ENCODE assay signal across 8 cellular contexts in genomic region chr11:46239801-46240061, GRCh38. TPM values are rescaled to one million over a fixed set of nuclear protein-coding genes. Genes with fewer than 3 reads are reported as not detected.
DNase-seq lines count a peak whose midpoint lies in the region; ATAC-seq and TF ChIP-seq lines count a peak whose summit lies in the region.

No MANE protein-coding gene starts in this region.

- H3K18ac ChIP-seq in H9 (ENCODE audit: insufficient read length, low read depth, low read length), result no peak overlapping the region

- H4K20me1 ChIP-seq in H9 (ENCODE audit: control insufficient read depth, insufficient read depth, insufficient read length), result no peaks in the 10 kb centered on the region

- H3K36me3 Mint-ChIP-seq in CD14-positive monocyte (peaks cover 0 to 7% of the 10 kb centered on the region in 2 donors), H9 (ENCODE audit: insufficient read depth in 1 of 3, low read depth in 3 of 3) (no peaks in the 10 kb centered on the region)

- H3K36me3 ChIP-seq in WERI-Rb-1, result no peaks in the 10 kb centered on the region

- H3K4me3 Mint-ChIP-seq in CD14-positive monocyte (no peak overlapping the region), H9 (no peak overlapping the region)

- no peak overlapping the region for H3K56ac ChIP-seq in H9 (ENCODE audit: insufficient read length, low read depth, low read length)

- no peak overlapping the region for H4K91ac ChIP-seq in H9 (ENCODE audit: insufficient read length, low read depth, low read length)

- H2BK20ac ChIP-seq in H9 (ENCODE audit: low read depth, low read length, poor library complexity, severe bottlenecking), result no peak overlapping the region

- no peak overlapping the region for H3T11ph ChIP-seq in H9 (ENCODE audit: low read length)

- peak overlapping the region; percentile 45 for H3K4me3 ChIP-seq in WERI-Rb-1 (ENCODE audit: low read depth, low read length)

- peaks cover 3 to 4% (median 4%) of the 10 kb centered on the region in 3 donors for H3K27me3 Mint-ChIP-seq in CD14-positive monocyte (ENCODE audit: low read depth in 3 of 3)
- peaks cover 34% of the 10 kb centered on the region for H3K27me3 Mint-ChIP-seq in H9 (ENCODE audit: low read depth)

- H3K79me1 ChIP-seq in H9 (ENCODE audit: insufficient read depth, low read depth, low read length, poor library complexity, severe bottlenecking), result no peaks in the 10 kb centered on the region

- H3K14ac ChIP-seq in H9 (ENCODE audit: insufficient read depth, low read length), result no peak overlapping the region

- no peak overlapping the region for H3K27ac ChIP-seq in H9 (ENCODE audit: insufficient read length, low read depth, low read length)
- H3K27ac ChIP-seq in WERI-Rb-1, result peak overlapping the region; percentile 68

- no peak overlapping the region for H2BK120ac ChIP-seq in H9 (ENCODE audit: low read depth, low read length, poor library complexity, severe bottlenecking)

- TF ChIP-seq CTCF in CD14-positive monocyte (IDR thresholded peaks at IDR 0.05) (no peak), H9 (conservative IDR thresholded peaks at IDR 0.05) (no peak), WERI-Rb-1 (IDR thresholded peaks at IDR 0.05; ENCODE audit: low read depth, low read length) (no peak)

- H3K4me2 ChIP-seq in H9 (ENCODE audit: insufficient read depth, insufficient read length, low read length), result peak overlapping the region; percentile 57

- in situ Hi-C loops in G401 (cut with HindIII; ENCODE audit: low sequenced_read_pairs), result no loop called here

- no peak overlapping the region for H4K8ac ChIP-seq in H9 (replicated peaks; ENCODE audit: insufficient read length, low read depth, low read length)

- H2BK15ac ChIP-seq in H9 (ENCODE audit: low read depth, low read length), result no peak overlapping the region

- WGBS in H9 (ENCODE audit: extremely low coverage, insufficient read length, low lambda C conversion rate), result no CpG with 5 or more reads among the region's 4 CpGs

- no peak for DNase-seq in CD14-positive monocyte (ENCODE audit: low spot score)
- no peak for DNase-seq in H9
- peak; percentile 45 for DNase-seq in WERI-Rb-1
- DNase-seq in iris pigment epithelial cell (ENCODE audit: low read depth), result peak; percentile 13
- no peak for DNase-seq in COLO829 (ENCODE audit: low spot score)
- no peak for DNase-seq in G401 (ENCODE audit: low spot score)
- no peak for DNase-seq in cerebellar nuclear complex (lab: John Stamatoyannopoulos, UW)

- H3K27ac Mint-ChIP-seq in CD14-positive monocyte, result peak overlapping the region in 4 of 7 donors; percentile 54 to 94 (median 88)
- H3K27ac Mint-ChIP-seq in H9, result peak overlapping the region in 1 of 3 experiments; percentile 1; a peak in 1 of 7 replicates

- H3K79me2 ChIP-seq in H9 (ENCODE audit: insufficient read depth, low read length), result no peaks in the 10 kb centered on the region

- H2AK5ac ChIP-seq in H9 (ENCODE audit: insufficient read length, low read length), result no peak overlapping the region

- H3K4me1 ChIP-seq in H9 (ENCODE audit: insufficient read depth, low read length), result peaks cover 2% of the 10 kb centered on the region; the same call in 1 of the 2 replicates

- H3K9ac ChIP-seq in H9 (ENCODE audit: extremely low read depth, insufficient read length, low read length), result no peak overlapping the region

- no peak overlapping the region for H4K5ac ChIP-seq in H9 (ENCODE audit: insufficient read length, low read depth, low read length)

- peaks cover 4% of the 10 kb centered on the region; the same call in 1 of the 2 replicates for H3K27me3 ChIP-seq in H9 (ENCODE audit: insufficient read depth, low read length)
- H3K27me3 ChIP-seq in WERI-Rb-1 (ENCODE audit: insufficient read depth, low read depth, severe bottlenecking), result peaks cover 7% of the 10 kb centered on the region

- H3K23me2 ChIP-seq in H9 (ENCODE audit: insufficient read length, low read depth, low read length, poor library complexity, severe bottlenecking), result peaks cover 28% of the 10 kb centered on the region

- H2AFZ ChIP-seq in H9 (ENCODE audit: low read length), result no peak overlapping the region

- no peaks in the 10 kb centered on the region for H3K9me3 ChIP-seq in H9 (ENCODE audit: control insufficient read depth, low read depth, low read length)
- H3K9me3 ChIP-seq in WERI-Rb-1 (ENCODE audit: severe bottlenecking), result peaks cover 8% of the 10 kb centered on the region

- ATAC-seq in HG02763 (IDR thresholded peaks at IDR 0.05; ENCODE audit: unreplicated experiment), result no peak

- H2BK5ac ChIP-seq in H9 (ENCODE audit: insufficient read length, low read length), result no peak overlapping the region

- peaks cover 51% of the 10 kb centered on the region for H3K4me1 Mint-ChIP-seq in CD14-positive monocyte
- peaks cover 35 to 47% of the 10 kb centered on the region in 2 experiments for H3K4me1 Mint-ChIP-seq in H9

- intact Hi-C loops in CD14-positive monocyte (cut with micrococcal nuclease), result loop anchor here (5.0 kb wide), 2 partner anchors 68 to 117 kb away; partner anchors contain the start of gene PHF21A (in 2 of the 2)

- no peak overlapping the region for H3K23ac ChIP-seq in H9 (ENCODE audit: insufficient read length, low read depth, low read length)

- no peak overlapping the region for H2BK12ac ChIP-seq in H9 (ENCODE audit: insufficient read length, low read depth, low read length)

- H3K9me3 Mint-ChIP-seq in CD14-positive monocyte (peaks cover 0 to 12% (median 2%) of the 10 kb centered on the region in 7 donors), H9 (peaks cover 0 to 4% of the 10 kb centered on the region in 2 experiments; a peak in 3 of 5 replicates)

- no peak overlapping the region for H3K4ac ChIP-seq in H9 (ENCODE audit: low read depth, low read length)

RNA-seq across cellular contexts. Expression of gene CREB3L1, which starts 37.7 kb away (rescaled TPM):
- polyA plus RNA-seq in CD14-positive monocyte, result not detected
- 2.6 and 3.3 TPM in 2 replicates for total RNA-seq in H9 (2021)
- 2.4 and 7.2 TPM in 2 replicates for total RNA-seq in G401 (2014; rRNA removed; shearing (Covaris generic))

Comparison
In these comparisons a context has a peak if more than half of its experiments do, and no peak if none do; other contexts are left out.
1. DNase-seq: peak in WERI-Rb-1 (single experiment) and iris pigment epithelial cell (single experiment); none in CD14-positive monocyte (single experiment), H9 (single experiment), COLO829 (single experiment), G401 (single experiment) and cerebellar nuclear complex (0 of 2).